In genomic region chr7:117132385-117133120, GRCh38 we compare ENCODE assay signal across 12 cellular contexts.
DNase-seq lines count a peak whose midpoint lies in the region; ATAC-seq, FAIRE-seq and TF ChIP-seq lines count a peak whose summit lies in the region.
"Had no signal": no experiment of that assay in that cellular context is flagged by ENCODE, and none has a peak within 500 bp of the region (broad histone marks: within the 10 kb centered on the region; RNA-seq: fewer than 3 reads in every experiment).

No MANE protein-coding gene starts in this region.

- H3K27ac ChIP-seq in kidney (ENCODE audit: low read depth in 2 of 2, low read length in 2 of 2) = no peak overlapping the region
- H3K27ac ChIP-seq: parathyroid adenoma had no signal

- H3K27me3 ChIP-seq in bronchial epithelial cell (ENCODE audit: control insufficient read depth, insufficient read depth, low read length) = no peaks in the 10 kb centered on the region

- peak overlapping the region; percentile 85 for H3K27ac Mint-ChIP-seq in mesothelial cell of epicardium
- H3K27ac Mint-ChIP-seq: activated naive CD8-positive, alpha-beta T cell treated with anti-CD3 and anti-CD28 coated beads, Interleukin-2, amount 10 ng/mL, durations not matched to agents 7 days and 5 days had no signal

- DNase-seq in EH (ENCODE audit: low read depth) (peak; percentile 96), LHCN-M2 (ENCODE audit: low read depth) (peak; percentile 92), bronchial epithelial cell (ENCODE audit: low read depth) (peak; percentile 98), mesothelial cell of epicardium (ENCODE audit: low spot score in 2 of 2, unreplicated experiment in 2 of 2) (no peak), kidney (no peak), HuH-7 (ENCODE audit: low spot score) (no peak), C1 segment of cervical spinal cord (lab: John Stamatoyannopoulos, UW) (no peak)
- DNase-seq: activated naive CD8-positive, alpha-beta T cell treated with anti-CD3 and anti-CD28 coated beads, Interleukin-2, amount 10 ng/mL, durations not matched to agents 7 days and 5 days; left colon; NCI-H187 had no signal

- H3K4me3 ChIP-seq in bronchial epithelial cell (ENCODE audit: low read depth, low read length) = no peak overlapping the region
- H3K4me3 ChIP-seq in kidney (ENCODE audit: low read length in 2 of 2) = no peak overlapping the region

- intact Hi-C loops in kidney (cut with DNase I) = no loop called here

- H3K9ac ChIP-seq in kidney (ENCODE audit: low read length in 2 of 2) = no peak overlapping the region
- H3K9ac ChIP-seq: parathyroid adenoma had no signal

- H3K36me3 ChIP-seq in bronchial epithelial cell (ENCODE audit: control insufficient read depth, insufficient read depth, low read length) (no peaks in the 10 kb centered on the region), kidney (ENCODE audit: control insufficient read depth in 1 of 2, insufficient read depth in 2 of 2, low read length in 2 of 2) (peaks cover 0 to 5% of the 10 kb centered on the region in 2 donors)

- H3K4me3 Mint-ChIP-seq in mesothelial cell of epicardium = no peak overlapping the region
- H3K4me3 Mint-ChIP-seq: activated naive CD8-positive, alpha-beta T cell treated with anti-CD3 and anti-CD28 coated beads, Interleukin-2, amount 10 ng/mL, durations not matched to agents 7 days and 5 days had no signal

- H3K36me3 Mint-ChIP-seq in mesothelial cell of epicardium = peaks cover 35% of the 10 kb centered on the region

- H3K4me1 Mint-ChIP-seq in mesothelial cell of epicardium = peaks cover 56% of the 10 kb centered on the region

- no peak for ATAC-seq in HG03095 (IDR thresholded peaks at IDR 0.05; ENCODE audit: unreplicated experiment)
- ATAC-seq: left colon had no signal

- H3K9me3 ChIP-seq in kidney (ENCODE audit: control insufficient read depth in 1 of 2, low read length in 2 of 2) = no peaks in the 10 kb centered on the region

- no peak for TF ChIP-seq CTCF in bronchial epithelial cell (IDR thresholded peaks at IDR 0.05; ENCODE audit: insufficient read depth, low read length, severe bottlenecking)
- no peak for TF ChIP-seq CTCF in mesothelial cell of epicardium (IDR thresholded peaks at IDR 0.05; ENCODE audit: unreplicated experiment)
- no peak for TF ChIP-seq CTCF in kidney (IDR thresholded peaks at IDR 0.05; ENCODE audit: borderline replicate concordance, extremely low read depth, insufficient read depth)

- no peaks in the 10 kb centered on the region for H3K4me1 ChIP-seq in kidney (ENCODE audit: control insufficient read depth in 1 of 2, insufficient read depth in 1 of 2, low read depth in 1 of 2, low read length in 2 of 2)
- H3K4me1 ChIP-seq: parathyroid adenoma had no signal

- FAIRE-seq in bronchial epithelial cell (lab: Jason Lieb, UNC) = no peak
- no peak for FAIRE-seq in kidney (lab: Jason Lieb, UNC)

- no peaks in the 10 kb centered on the region for H3K27me3 Mint-ChIP-seq in mesothelial cell of epicardium (ENCODE audit: low read depth)

- H3K9me3 Mint-ChIP-seq in mesothelial cell of epicardium = no peaks in the 10 kb centered on the region
- H3K9me3 Mint-ChIP-seq: activated naive CD8-positive, alpha-beta T cell treated with anti-CD3 and anti-CD28 coated beads, Interleukin-2, amount 10 ng/mL, durations not matched to agents 7 days and 5 days had no signal

Comparison
In these comparisons a context has a peak if more than half of its experiments do, and no peak if none do; other contexts are left out.
1. DNase-seq: peak in EH (single experiment), LHCN-M2 (single experiment) and bronchial epithelial cell (single experiment); none in mesothelial cell of epicardium (0 of 2), kidney (single experiment), HuH-7 (single experiment) and C1 segment of cervical spinal cord (0 of 14).